In genomic region chr5:67010684-67011409, GRCh38 we compare ENCODE assay signal across 10 cellular contexts.
A peak's percentile ranks its signal among the peaks of the same experiment; 100 is the strongest.
DNase-seq lines count a peak whose midpoint lies in the region; ATAC-seq and TF ChIP-seq lines count a peak whose summit lies in the region.
"Had no signal": no experiment of that assay in that cellular context is flagged by ENCODE, and none has a peak within 500 bp of the region (broad histone marks: within the 10 kb centered on the region; RNA-seq: fewer than 3 reads in every experiment).

No MANE protein-coding gene starts in this region.

- ATAC-seq in WTC11: peak; percentile 49
- ATAC-seq in right cardiac atrium: peak; percentile 9 to 34
- no peak for ATAC-seq in stimulated activated memory B cell treated with anti-CD40 and anti-IgM and Interleukin-4, amounts not matched to agents 10 μg/mL and 1 μg/mL and 100 μg/mL, for 72 hours
- ATAC-seq: naive thymus-derived CD8-positive, alpha-beta T cell had no signal

- H3K9me3 Mint-ChIP-seq in T-helper 2 cell treated with Interferon-gamma antibody and Interleukin-4, amounts not matched to agents 5 μg/mL and 100 μg/mL, for 36 hours: no peaks in the 10 kb centered on the region
- no peaks in the 10 kb centered on the region for H3K9me3 Mint-ChIP-seq in WTC11
- no peaks in the 10 kb centered on the region for H3K9me3 Mint-ChIP-seq in stimulated activated memory B cell treated with anti-CD40 and anti-IgM and Interleukin-4, amounts not matched to agents 10 μg/mL and 1 μg/mL and 100 μg/mL, for 72 hours
- H3K9me3 Mint-ChIP-seq: CD8-positive, alpha-beta memory T cell; naive thymus-derived CD8-positive, alpha-beta T cell had no signal

- no peak for TF ChIP-seq POLR2A in Peyer's patch (IDR thresholded peaks at IDR 0.05)

- H3K4me1 ChIP-seq in right cardiac atrium (ENCODE audit: control insufficient read depth, insufficient read depth, low read length) (peaks cover 17% of the 10 kb centered on the region), stomach smooth muscle (ENCODE audit: control insufficient read depth, insufficient read depth, low read length) (peaks cover 28% of the 10 kb centered on the region), Peyer's patch (peaks cover 0 to 23% (median 0%) of the 10 kb centered on the region in 4 donors)

- H3K4me1 Mint-ChIP-seq in T-helper 2 cell treated with Interferon-gamma antibody and Interleukin-4, amounts not matched to agents 5 μg/mL and 100 μg/mL, for 36 hours (ENCODE audit: low read depth): peaks cover 42% of the 10 kb centered on the region
- peaks cover 39% of the 10 kb centered on the region for H3K4me1 Mint-ChIP-seq in WTC11
- H3K4me1 Mint-ChIP-seq in stimulated activated memory B cell treated with anti-CD40 and anti-IgM and Interleukin-4, amounts not matched to agents 10 μg/mL and 1 μg/mL and 100 μg/mL, for 72 hours: peaks cover 8% of the 10 kb centered on the region

- peak overlapping the region; percentile 9 for H3K4me3 Mint-ChIP-seq in T-helper 2 cell treated with Interferon-gamma antibody and Interleukin-4, amounts not matched to agents 5 μg/mL and 100 μg/mL, for 36 hours
- H3K4me3 Mint-ChIP-seq in WTC11: no peak overlapping the region
- no peak overlapping the region for H3K4me3 Mint-ChIP-seq in stimulated activated memory B cell treated with anti-CD40 and anti-IgM and Interleukin-4, amounts not matched to agents 10 μg/mL and 1 μg/mL and 100 μg/mL, for 72 hours
- H3K4me3 Mint-ChIP-seq: CD8-positive, alpha-beta memory T cell had no signal

- no peaks in the 10 kb centered on the region for H3K27me3 ChIP-seq in right cardiac atrium (ENCODE audit: control insufficient read depth, insufficient read depth)
- no peaks in the 10 kb centered on the region for H3K27me3 ChIP-seq in stomach smooth muscle (ENCODE audit: control insufficient read depth in 1 of 2, insufficient read depth in 2 of 2, low read length in 2 of 2)
- H3K27me3 ChIP-seq in Peyer's patch: no peaks in the 10 kb centered on the region

- H3K9ac ChIP-seq in stomach smooth muscle (ENCODE audit: low read length in 2 of 2): peak overlapping the region; percentile 6 to 7

- 50% methylated on average over 8 of the region's 8 CpGs for WGBS in right cardiac atrium

- POLR2A ChIA-PET in WTC11 (lab: Charles Lee): no interaction called here

- H3K36me3 Mint-ChIP-seq in T-helper 2 cell treated with Interferon-gamma antibody and Interleukin-4, amounts not matched to agents 5 μg/mL and 100 μg/mL, for 36 hours (ENCODE audit: low read depth): peaks cover 4% of the 10 kb centered on the region
- H3K36me3 Mint-ChIP-seq in WTC11: no peaks in the 10 kb centered on the region
- H3K36me3 Mint-ChIP-seq in stimulated activated memory B cell treated with anti-CD40 and anti-IgM and Interleukin-4, amounts not matched to agents 10 μg/mL and 1 μg/mL and 100 μg/mL, for 72 hours: peaks cover 5% of the 10 kb centered on the region

- no peaks in the 10 kb centered on the region for H3K27me3 Mint-ChIP-seq in T-helper 2 cell treated with Interferon-gamma antibody and Interleukin-4, amounts not matched to agents 5 μg/mL and 100 μg/mL, for 36 hours (ENCODE audit: low read depth)
- H3K27me3 Mint-ChIP-seq in WTC11 (ENCODE audit: low read depth): peaks cover 21% of the 10 kb centered on the region
- H3K27me3 Mint-ChIP-seq in stimulated activated memory B cell treated with anti-CD40 and anti-IgM and Interleukin-4, amounts not matched to agents 10 μg/mL and 1 μg/mL and 100 μg/mL, for 72 hours: no peaks in the 10 kb centered on the region
- H3K27me3 Mint-ChIP-seq: CD8-positive, alpha-beta memory T cell; naive thymus-derived CD8-positive, alpha-beta T cell had no signal

- H3K27ac ChIP-seq in right cardiac atrium (ENCODE audit: low read length) (peak overlapping the region; percentile 1), stomach smooth muscle (ENCODE audit: low read length) (peak overlapping the region; percentile 64), Peyer's patch (no peak overlapping the region)

- H3K9me3 ChIP-seq in right cardiac atrium (ENCODE audit: control insufficient read depth, low read length) (no peaks in the 10 kb centered on the region), stomach smooth muscle (ENCODE audit: control insufficient read depth in 2 of 2, low read length in 2 of 2) (no peaks in the 10 kb centered on the region), Peyer's patch (no peaks in the 10 kb centered on the region)

- no peaks in the 10 kb centered on the region for H3K36me3 ChIP-seq in stomach smooth muscle (ENCODE audit: control insufficient read depth in 2 of 2, insufficient read depth in 2 of 2, low read length in 2 of 2)
- H3K36me3 ChIP-seq in Peyer's patch: no peaks in the 10 kb centered on the region

- H3K4me3 ChIP-seq in right cardiac atrium (ENCODE audit: low read length) (no peak overlapping the region), stomach smooth muscle (ENCODE audit: low read length in 2 of 2) (peak overlapping the region; percentile 15 to 50), Peyer's patch (no peak overlapping the region)

- CTCF ChIA-PET in WTC11 (lab: Charles Lee): interaction anchor here (0.6 kb wide), 1 partner anchor 48 kb away, joined by 3 read pairs; no protein-coding TSS in a partner anchor

- no peak for DNase-seq in T-helper 2 cell treated with Interferon-gamma antibody and Interleukin-4, amounts not matched to agents 5 μg/mL and 100 μg/mL, for 36 hours (ENCODE audit: low spot score)
- DNase-seq in T-helper 2 cell (no peak), WTC11 (ENCODE audit: low spot score) (no peak), right cardiac atrium (peak in 2 of 3 donors; percentile 22 to 35), Peyer's patch (no peak)
- DNase-seq in activated effector memory CD4-positive, alpha-beta T cell treated with Interleukin-2 at 50 U/mL for 16 hours: no peak
- DNase-seq: CD8-positive, alpha-beta memory T cell had no signal

- no peak overlapping the region for H3K27ac Mint-ChIP-seq in T-helper 2 cell treated with Interferon-gamma antibody and Interleukin-4, amounts not matched to agents 5 μg/mL and 100 μg/mL, for 36 hours
- H3K27ac Mint-ChIP-seq in WTC11: 0 out of 2 replicates have a peak overlapping the region, but pooled peaks have one; percentile 18
- H3K27ac Mint-ChIP-seq in stimulated activated memory B cell treated with anti-CD40 and anti-IgM and Interleukin-4, amounts not matched to agents 10 μg/mL and 1 μg/mL and 100 μg/mL, for 72 hours: no peak overlapping the region

- TF ChIP-seq CTCF in WTC11 (IDR thresholded peaks at IDR 0.05) (no peak), Peyer's patch (IDR thresholded peaks at IDR 0.05) (no peak)

- intact Hi-C loops in right cardiac atrium (cut with DNase I): no loop called here

TF ChIP-seq in WTC11, 78 proteins besides CTCF, POLR2A, EP300 and RAD21:
- no peak for TF ChIP-seq ZNF219 (CRISPR knock-in tag; IDR thresholded peaks at IDR 0.05; ENCODE audit: borderline replicate concordance)
- TF ChIP-seq HMGA2 (CRISPR knock-in tag; IDR thresholded peaks at IDR 0.05): no peak
- no peak for TF ChIP-seq KAT7 (CRISPR knock-in tag; IDR thresholded peaks at IDR 0.05; ENCODE audit: borderline replicate concordance)
- no peak for TF ChIP-seq PREB (CRISPR knock-in tag; IDR thresholded peaks at IDR 0.05; ENCODE audit: borderline replicate concordance)

Comparison
In these comparisons a context has a peak if more than half of its experiments do, and no peak if none do; other contexts are left out.
1. DNase-seq: peak in right cardiac atrium (2 of 3); none in T-helper 2 cell treated with Interferon-gamma antibody and Interleukin-4, amounts not matched to agents 5 μg/mL and 100 μg/mL, for 36 hours (single experiment), T-helper 2 cell (0 of 5), WTC11 (single experiment), Peyer's patch (0 of 3) and activated effector memory CD4-positive, alpha-beta T cell treated with Interleukin-2 at 50 U/mL for 16 hours (single experiment).
2. H3K27ac ChIP-seq: peak in right cardiac atrium (single experiment) and stomach smooth muscle (single experiment); none in Peyer's patch (0 of 4).
3. H3K4me3 ChIP-seq: peak in stomach smooth muscle (2 of 2); none in right cardiac atrium (single experiment) and Peyer's patch (0 of 4).